In the genomic region with DNA sequence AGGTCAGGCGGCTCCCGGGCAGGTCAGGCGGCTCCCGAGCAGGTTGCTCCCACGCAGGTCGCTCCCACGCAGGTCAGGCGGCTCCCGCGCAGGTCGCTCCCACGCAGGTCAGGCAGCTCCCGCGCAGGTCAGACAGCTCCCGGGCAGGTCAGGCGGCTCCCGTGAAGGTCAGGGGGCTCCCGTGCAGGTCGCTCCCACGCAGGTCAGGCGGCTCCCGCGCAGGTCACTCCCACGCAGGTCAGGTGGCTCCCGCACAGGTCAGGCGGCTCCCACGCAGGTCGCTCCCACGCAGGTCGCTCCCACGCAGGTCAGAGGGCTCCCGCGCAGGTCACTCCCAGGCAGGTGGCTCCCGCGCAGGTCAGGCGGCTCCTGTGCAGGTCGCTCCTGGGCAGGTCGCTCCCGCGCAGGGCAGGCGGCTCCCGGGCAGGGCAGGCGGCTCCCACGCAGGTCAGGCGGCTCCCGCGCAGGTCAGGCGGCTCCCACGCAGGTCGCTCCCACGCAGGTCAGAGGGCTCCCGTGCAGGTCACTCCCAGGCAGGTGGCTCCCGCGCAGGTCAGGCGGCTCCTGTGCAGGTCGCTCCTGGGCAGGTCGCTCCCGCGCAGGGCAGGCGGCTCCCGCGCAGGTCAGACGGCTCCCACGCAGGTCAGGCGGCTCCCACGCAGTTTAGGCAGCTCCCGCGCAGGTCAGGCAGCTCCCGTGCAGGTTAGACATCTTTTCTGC, we compare ENCODE assay signal across 25 cellular contexts. TPM values are rescaled to one million over a fixed set of nuclear protein-coding genes. Genes with fewer than 3 reads are reported as not detected.
"Had no signal": no experiment of that assay in that cellular context is flagged by ENCODE, and none has a peak within 500 bp of the region (broad histone marks: within the 10 kb centered on the region; RNA-seq: fewer than 3 reads in every experiment).

No MANE protein-coding gene starts in this region.

- ATAC-seq: left ventricle myocardium superior, natural killer cell, sciatic nerve had no signal

- H3K4me3 ChIP-seq: colonic mucosa, esophagus squamous epithelium, lung, prostate gland, right atrium auricular region, smooth muscle cell, tibial artery, upper lobe of left lung, uterus had no signal

- H3K4me2 ChIP-seq: smooth muscle cell had no signal

- H3K27ac Mint-ChIP-seq: dendritic cell treated with granulocyte-macrophage colony-stimulating factor and Interleukin-4, amounts not matched to agents 40 ng/mL and 50 ng/mL, for 4 days; memory B cell; natural killer cell had no signal

- H3K4me1 Mint-ChIP-seq: natural killer cell had no signal

- H3K9ac ChIP-seq: parathyroid adenoma had no signal

- H3K27me3 ChIP-seq: colonic mucosa, right atrium auricular region, testis, upper lobe of left lung, uterus had no signal

- H2AFZ ChIP-seq: parathyroid adenoma had no signal

- DNase-seq: colonic mucosa; effector CD8-positive, alpha-beta T cell; esophagus squamous epithelium; left ventricle myocardium superior; natural killer cell; stimulated activated CD4-positive, alpha-beta T cell treated with anti-CD3 and anti-CD28 coated beads, Interleukin-12 subunit alpha, Interleukin-12 subunit beta, amount 100 ng/mL, for 4 hours; stimulated activated CD4-positive, alpha-beta T cell treated with anti-CD3 and anti-CD28 coated beads, Interleukin-1b, Interleukin-23, amount 100 ng/mL, for 48 hours; stimulated activated CD4-positive, alpha-beta T cell treated with anti-CD3 and anti-CD28 coated beads, Interleukin-4, amount 100 ng/mL, for 1 hour; stimulated activated CD8-positive, alpha-beta memory T cell treated with anti-CD3 and anti-CD28 coated beads, Interleukin-4, amount 100 ng/mL, for 48 hours; stimulated activated naive CD4-positive, alpha-beta T cell; substantia nigra; testis; uterus had no signal

- H3K36me3 ChIP-seq: colonic mucosa, esophagus squamous epithelium, neutrophil, prostate gland, right atrium auricular region, tibial artery, upper lobe of left lung, uterus had no signal

- H3K27ac ChIP-seq: colonic mucosa, esophagus squamous epithelium, neutrophil, parathyroid adenoma, prostate gland, right atrium auricular region, testis, tibial artery, upper lobe of left lung, uterus had no signal

- H3K9me3 Mint-ChIP-seq: dendritic cell treated with granulocyte-macrophage colony-stimulating factor and Interleukin-4, amounts not matched to agents 40 ng/mL and 50 ng/mL, for 4 days had no signal

- H3K4me1 ChIP-seq: colonic mucosa, esophagus squamous epithelium, parathyroid adenoma, prostate gland, right atrium auricular region, testis, tibial artery, upper lobe of left lung, uterus had no signal

- H3K9me3 ChIP-seq: colonic mucosa, esophagus squamous epithelium, neutrophil, prostate gland, right atrium auricular region, testis, tibial artery, upper lobe of left lung, uterus had no signal

- H3K4me3 Mint-ChIP-seq: dendritic cell treated with granulocyte-macrophage colony-stimulating factor and Interleukin-4, amounts not matched to agents 40 ng/mL and 50 ng/mL, for 4 days; memory B cell; natural killer cell had no signal

RNA-seq across cellular contexts. Expression of a gene that starts 30.7 kb away (rescaled TPM):
- polyA plus RNA-seq: keratinocyte had no signal
